In the genomic region with DNA sequence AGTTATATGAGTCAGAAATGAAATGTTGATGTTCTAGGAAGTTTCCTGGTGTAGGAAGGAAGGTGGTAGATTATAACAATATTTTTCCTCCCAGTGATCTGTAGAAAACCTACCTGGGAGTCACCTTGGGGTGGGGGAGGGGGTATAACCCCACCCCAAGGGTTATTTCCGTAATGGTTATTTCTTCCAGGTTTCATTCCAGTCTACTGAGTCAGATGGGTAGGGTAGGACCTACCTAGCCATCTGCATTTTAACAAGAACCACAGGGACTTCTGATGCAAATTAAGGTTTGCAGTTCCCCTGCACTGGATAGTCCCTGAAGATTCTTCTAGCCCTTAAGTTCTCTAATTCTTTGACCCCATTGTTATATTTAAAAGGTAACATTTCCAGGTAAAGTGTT, we compare ENCODE assay signal across 19 cellular contexts.
"Had no signal": no experiment of that assay in that cellular context is flagged by ENCODE, and none has a peak within 500 bp of the region (broad histone marks: within the 10 kb centered on the region; RNA-seq: fewer than 3 reads in every experiment).

No MANE protein-coding gene starts in this region.

- H3K9me3 ChIP-seq: ovary, stomach, thoracic aorta, transverse colon had no signal

- H3K4me3 Mint-ChIP-seq: mesothelial cell of epicardium, natural killer cell, neural crest cell had no signal

- H3K27ac ChIP-seq: dorsolateral prefrontal cortex, foreskin keratinocyte, ovary, stomach, thoracic aorta, transverse colon had no signal

- DNase-seq: cortex of kidney; dorsolateral prefrontal cortex; effector memory CD4-positive, alpha-beta T cell; kidney glomerular epithelial cell; natural killer cell; ovary; right cardiac atrium; small intestine; stimulated activated CD4-positive, alpha-beta T cell treated with anti-CD3 and anti-CD28 coated beads, Interleukin-12 subunit alpha, Interleukin-12 subunit beta, amount 100 ng/mL, for 4 hours; stimulated activated naive CD4-positive, alpha-beta T cell; stomach; substantia nigra; transverse colon had no signal

- H3K27me3 ChIP-seq: dorsolateral prefrontal cortex, foreskin keratinocyte, ovary, stomach, transverse colon had no signal

- H3K4me1 Mint-ChIP-seq: neural crest cell had no signal

- FAIRE-seq: endometrium, small intestine had no signal

- H3K4me3 ChIP-seq: dorsolateral prefrontal cortex, ovary, stomach, thoracic aorta, transverse colon had no signal

- H3K36me3 ChIP-seq: ovary, stomach, thoracic aorta, transverse colon had no signal

- H3K36me3 Mint-ChIP-seq: natural killer cell had no signal

- H3K9me3 Mint-ChIP-seq: natural killer cell had no signal

- H3K27ac Mint-ChIP-seq: mesothelial cell of epicardium, natural killer cell had no signal

- ATAC-seq: foreskin keratinocyte, left lobe of liver, natural killer cell, right cardiac atrium had no signal
